ENCODE assay signal across 8 cellular contexts in the genomic region with DNA sequence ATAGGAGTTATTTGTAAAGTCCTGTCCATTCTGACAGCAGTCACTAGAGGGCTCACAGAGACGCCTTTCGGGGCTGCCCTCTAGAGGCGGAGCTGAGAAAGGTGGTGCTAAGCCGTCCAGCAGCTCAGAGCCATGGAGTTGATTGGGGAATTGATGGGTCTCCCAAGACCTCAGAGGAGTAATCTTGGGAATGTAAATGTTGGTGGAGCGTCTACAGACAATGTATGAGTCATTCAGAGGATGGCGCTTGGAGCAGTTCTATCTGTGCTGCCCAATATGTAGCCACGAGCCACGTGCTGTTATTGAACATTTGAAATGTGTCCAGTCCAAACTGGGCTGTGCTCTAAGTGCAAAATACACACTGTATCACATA.
DNase-seq lines count a peak whose midpoint lies in the region; ATAC-seq and TF ChIP-seq lines count a peak whose summit lies in the region.

No MANE protein-coding gene starts in this region.

- in situ Hi-C loops in GM23248 (cut with MboI) = loop anchor here (10.0 kb wide), 1 partner anchor 742 kb away; no protein-coding TSS in a partner anchor

- H3K79me2 ChIP-seq in GM23248 (ENCODE audit: insufficient read depth) (no peaks in the 10 kb centered on the region), KMS-11 (ENCODE audit: insufficient read depth, low read depth) (no peaks in the 10 kb centered on the region)

- H3K27ac ChIP-seq in GM23248 (no peak overlapping the region), KMS-11 (no peak overlapping the region), cardiac muscle cell (no peak overlapping the region)

- no peaks in the 10 kb centered on the region for H3K4me1 ChIP-seq in GM23248 (ENCODE audit: insufficient read depth)
- no peaks in the 10 kb centered on the region for H3K4me1 ChIP-seq in KMS-11 (ENCODE audit: low read depth, poor library complexity, severe bottlenecking)
- no peaks in the 10 kb centered on the region for H3K4me1 ChIP-seq in cardiac muscle cell (ENCODE audit: low read depth)

- H3F3A ChIP-seq in GM23248 (ENCODE audit: insufficient read depth) = no peaks in the 10 kb centered on the region

- no peaks in the 10 kb centered on the region for H3K9me3 ChIP-seq in GM23248 (ENCODE audit: low read depth)
- H3K9me3 ChIP-seq in cardiac muscle cell (ENCODE audit: low read depth) = no peaks in the 10 kb centered on the region

- H4K20me1 ChIP-seq in GM23248 (ENCODE audit: insufficient read depth) (no peaks in the 10 kb centered on the region), KMS-11 (ENCODE audit: insufficient read depth) (no peaks in the 10 kb centered on the region)

- peak overlapping the region; percentile 16 for H3K4me2 ChIP-seq in GM23248 (ENCODE audit: unreplicated experiment)
- no peak overlapping the region for H3K4me2 ChIP-seq in KMS-11

- WGBS in GM23248 (ENCODE audit: low coverage in 1 of 2, low lambda C conversion rate in 2 of 2, missing lambda C conversion rate in 2 of 2), 2 experiments = 2 to 3% methylated on average over 8 of the region's 8 CpGs

- H3K4me3 ChIP-seq in GM23248 (no peak overlapping the region), KMS-11 (IDR thresholded peaks at IDR 0.05; ENCODE audit: insufficient read depth, low read depth, low read length) (no peak overlapping the region), cardiac muscle cell (no peak overlapping the region)

- ATAC-seq in SK-N-SH treated with all-trans-retinoic acid at 6 μM for 48 hours = peak; percentile 97

- H3K9me2 ChIP-seq in GM23248 (ENCODE audit: insufficient read depth) = no peaks in the 10 kb centered on the region

- H3K36me3 ChIP-seq in GM23248 (ENCODE audit: low read depth) (no peaks in the 10 kb centered on the region), KMS-11 (ENCODE audit: insufficient read depth) (no peaks in the 10 kb centered on the region), cardiac muscle cell (no peaks in the 10 kb centered on the region)

- TF ChIP-seq CTCF in KMS-11 (conservative IDR thresholded peaks at IDR 0.05; ENCODE audit: low read depth, low read length) (peak; percentile 76), cardiac muscle cell (IDR thresholded peaks at IDR 0.05; ENCODE audit: low read depth, low read length) (peak; percentile 100)

- H3K9ac ChIP-seq in GM23248 (no peak overlapping the region), KMS-11 (no peak overlapping the region)

- peaks cover 15% of the 10 kb centered on the region for H3K27me3 ChIP-seq in GM23248 (replicated peaks; ENCODE audit: insufficient read depth)
- H3K27me3 ChIP-seq in KMS-11 (ENCODE audit: insufficient read depth, low read depth) = no peaks in the 10 kb centered on the region
- H3K27me3 ChIP-seq in cardiac muscle cell = no peaks in the 10 kb centered on the region

- 0 out of 2 replicates have a peak overlapping the region, but pooled peaks have one; percentile 55 for H2AFZ ChIP-seq in GM23248
- no peak overlapping the region for H2AFZ ChIP-seq in KMS-11 (ENCODE audit: low read depth)

- DNase-seq in GM04504 (ENCODE audit: low read depth) (peak; percentile 47), GM23248 (peak; percentile 89), cardiac muscle cell (ENCODE audit: low read depth in 1 of 2, low spot score in 1 of 2) (peak; percentile 81 to 95), renal cortical epithelial cell (ENCODE audit: low read depth) (peak; percentile 64), NCI-H1048 (lab: John Stamatoyannopoulos, UW) (no peak)
- DNase-seq in activated naive CD4-positive, alpha-beta T cell treated with Interleukin-2 at 50 U/mL for 16 hours = peak; percentile 75

TF ChIP-seq in SK-N-SH treated with all-trans-retinoic acid at 6 μM for 48 hours, 23 proteins besides CTCF, POLR2A, EP300 and RAD21:
- TF ChIP-seq, protein P1, sequence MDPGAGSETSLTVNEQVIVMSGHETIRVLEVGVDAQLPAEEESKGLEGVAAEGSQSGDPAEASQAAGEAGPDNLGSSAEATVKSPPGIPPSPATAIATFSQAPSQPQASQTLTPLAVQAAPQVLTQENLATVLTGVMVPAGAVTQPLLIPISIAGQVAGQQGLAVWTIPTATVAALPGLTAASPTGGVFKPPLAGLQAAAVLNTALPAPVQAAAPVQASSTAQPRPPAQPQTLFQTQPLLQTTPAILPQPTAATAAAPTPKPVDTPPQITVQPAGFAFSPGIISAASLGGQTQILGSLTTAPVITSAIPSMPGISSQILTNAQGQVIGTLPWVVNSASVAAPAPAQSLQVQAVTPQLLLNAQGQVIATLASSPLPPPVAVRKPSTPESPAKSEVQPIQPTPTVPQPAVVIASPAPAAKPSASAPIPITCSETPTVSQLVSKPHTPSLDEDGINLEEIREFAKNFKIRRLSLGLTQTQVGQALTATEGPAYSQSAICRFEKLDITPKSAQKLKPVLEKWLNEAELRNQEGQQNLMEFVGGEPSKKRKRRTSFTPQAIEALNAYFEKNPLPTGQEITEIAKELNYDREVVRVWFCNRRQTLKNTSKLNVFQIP (CRISPR knock-in tag; IDR thresholded peaks at IDR 0.05; ENCODE audit: borderline replicate concordance, low read depth) = no peak
- TF ChIP-seq TOX (CRISPR knock-in tag; IDR thresholded peaks at IDR 0.05; ENCODE audit: borderline replicate concordance) = no peak
- TF ChIP-seq ZFP3 (CRISPR knock-in tag; IDR thresholded peaks at IDR 0.05) = no peak; the same call in 1 of the 2 replicates
- no peak for TF ChIP-seq ZFP30 (CRISPR knock-in tag; IDR thresholded peaks at IDR 0.05)
- TF ChIP-seq SNAI2 (CRISPR knock-in tag; IDR thresholded peaks at IDR 0.05) = no peak
- TF ChIP-seq, protein P2, sequence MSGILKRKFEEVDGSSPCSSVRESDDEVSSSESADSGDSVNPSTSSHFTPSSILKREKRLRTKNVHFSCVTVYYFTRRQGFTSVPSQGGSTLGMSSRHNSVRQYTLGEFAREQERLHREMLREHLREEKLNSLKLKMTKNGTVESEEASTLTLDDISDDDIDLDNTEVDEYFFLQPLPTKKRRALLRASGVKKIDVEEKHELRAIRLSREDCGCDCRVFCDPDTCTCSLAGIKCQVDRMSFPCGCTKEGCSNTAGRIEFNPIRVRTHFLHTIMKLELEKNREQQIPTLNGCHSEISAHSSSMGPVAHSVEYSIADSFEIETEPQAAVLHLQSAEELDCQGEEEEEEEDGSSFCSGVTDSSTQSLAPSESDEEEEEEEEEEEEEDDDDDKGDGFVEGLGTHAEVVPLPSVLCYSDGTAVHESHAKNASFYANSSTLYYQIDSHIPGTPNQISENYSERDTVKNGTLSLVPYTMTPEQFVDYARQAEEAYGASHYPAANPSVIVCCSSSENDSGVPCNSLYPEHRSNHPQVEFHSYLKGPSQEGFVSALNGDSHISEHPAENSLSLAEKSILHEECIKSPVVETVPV (CRISPR knock-in tag; IDR thresholded peaks at IDR 0.05) = no peak
- TF ChIP-seq PPARA (CRISPR knock-in tag; IDR thresholded peaks at IDR 0.05; ENCODE audit: borderline replicate concordance) = no peak
- no peak for TF ChIP-seq OSR1 (CRISPR knock-in tag; IDR thresholded peaks at IDR 0.05)
- TF ChIP-seq CSDC2 (CRISPR knock-in tag; IDR thresholded peaks at IDR 0.05) = no peak
- TF ChIP-seq PATZ1 (CRISPR knock-in tag; IDR thresholded peaks at IDR 0.05; ENCODE audit: borderline replicate concordance) = no peak
- no peak for TF ChIP-seq ISL1 (CRISPR knock-in tag; IDR thresholded peaks at IDR 0.05)
